Comparison of ENCODE assay signal across 12 cellular contexts in the genomic region with DNA sequence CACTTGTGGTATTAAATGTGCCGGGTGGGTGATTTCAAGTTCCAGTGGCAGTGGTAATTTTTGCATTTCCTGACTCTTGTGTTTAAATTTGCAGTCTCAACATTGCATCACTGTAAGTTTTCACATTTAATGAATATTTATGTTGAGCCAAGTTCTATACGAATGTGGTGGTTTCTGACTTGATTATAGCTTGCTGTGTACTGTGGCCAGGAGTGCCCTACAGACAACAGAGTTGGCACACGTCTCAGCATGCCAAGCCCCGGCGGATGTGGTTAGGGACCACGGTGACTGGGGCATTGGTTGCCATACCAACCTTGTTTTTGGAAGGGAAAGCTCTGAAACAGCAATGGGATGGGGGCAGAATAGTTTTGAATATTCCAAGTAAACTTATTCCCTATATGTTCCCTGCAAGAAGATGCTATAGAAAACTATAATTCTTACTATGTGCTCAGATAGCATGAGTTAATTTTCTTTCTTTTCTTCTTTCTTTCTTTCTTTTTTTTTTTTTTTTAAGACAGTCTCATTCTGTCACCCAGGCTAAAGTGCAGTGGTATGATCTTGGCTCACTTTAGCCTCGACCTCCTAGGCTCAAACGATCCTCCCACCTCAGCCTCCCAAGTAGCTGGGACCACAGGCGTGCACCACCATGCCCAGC. TPM values are rescaled to one million over a fixed set of nuclear protein-coding genes. Genes with fewer than 3 reads are reported as not detected.
A peak's percentile ranks its signal among the peaks of the same experiment; 100 is the strongest.
DNase-seq lines count a peak whose midpoint lies in the region; TF ChIP-seq lines count a peak whose summit lies in the region.
"Had no signal": no experiment of that assay in that cellular context is flagged by ENCODE, and none has a peak within 500 bp of the region (broad histone marks: within the 10 kb centered on the region; RNA-seq: fewer than 3 reads in every experiment).

No MANE protein-coding gene starts in this region.

- no peak overlapping the region for H3T11ph ChIP-seq in H9 (ENCODE audit: low read length)

- H3K27ac ChIP-seq in HEK293 (ENCODE audit: extremely low read depth, low read depth, low read length) (no peak overlapping the region), H9 (ENCODE audit: insufficient read length, low read depth, low read length) (no peak overlapping the region)
- H3K27ac ChIP-seq: heart left ventricle, neutrophil had no signal

- H3K9me3 Mint-ChIP-seq in activated CD4-positive, alpha-beta memory T cell treated with anti-CD3 and anti-CD28 coated beads, Interleukin-2, amount 10 ng/mL, durations not matched to agents 7 days and 5 days: no peaks in the 10 kb centered on the region
- H3K9me3 Mint-ChIP-seq in H9: no peaks in the 10 kb centered on the region

- no peaks in the 10 kb centered on the region for H3K9me3 ChIP-seq in HEK293 (ENCODE audit: control insufficient read depth, insufficient read depth, low read depth, low read length)
- no peaks in the 10 kb centered on the region for H3K9me3 ChIP-seq in H9 (ENCODE audit: control insufficient read depth, low read depth, low read length)
- H3K9me3 ChIP-seq: ascending aorta, heart left ventricle, neutrophil had no signal

- H2AK5ac ChIP-seq in H9 (ENCODE audit: insufficient read length, low read length): no peak overlapping the region

- H3K36me3 ChIP-seq in HEK293 (ENCODE audit: control insufficient read depth in 2 of 2, insufficient read depth in 1 of 2, low read length in 2 of 2): no peaks in the 10 kb centered on the region
- H3K36me3 ChIP-seq: ascending aorta, heart left ventricle, neutrophil had no signal

- H2BK15ac ChIP-seq in H9 (ENCODE audit: low read depth, low read length): no peak overlapping the region

- no peak overlapping the region for H2BK5ac ChIP-seq in H9 (ENCODE audit: insufficient read length, low read length)

- H2BK120ac ChIP-seq in H9 (ENCODE audit: low read depth, low read length, poor library complexity, severe bottlenecking): no peak overlapping the region

- POLR2A ChIA-PET in HEK293 (lab: Yijun Ruan, JAX): interaction anchor here (0.7 kb wide), 1 partner anchor 13 kb away, joined by 3 read pairs; no protein-coding TSS in a partner anchor
- POLR2A ChIA-PET in activated CD4-positive, alpha-beta memory T cell treated with anti-CD3 and anti-CD28 coated beads, Interleukin-2, amount 10 ng/mL, durations not matched to agents 7 days and 5 days (lab: Charles Lee): no interaction called here

- H2BK20ac ChIP-seq in H9 (ENCODE audit: low read depth, low read length, poor library complexity, severe bottlenecking): no peak overlapping the region

- H3K4me2 ChIP-seq in H9 (ENCODE audit: insufficient read depth, insufficient read length, low read length): no peak overlapping the region

- no peak overlapping the region for H3K4ac ChIP-seq in H9 (ENCODE audit: low read depth, low read length)

- no peaks in the 10 kb centered on the region for H3K79me1 ChIP-seq in H9 (ENCODE audit: insufficient read depth, low read depth, low read length, poor library complexity, severe bottlenecking)

- CTCF ChIA-PET in HEK293 (lab: Yijun Ruan, JAX): no interaction called here
- CTCF ChIA-PET in activated CD4-positive, alpha-beta memory T cell treated with anti-CD3 and anti-CD28 coated beads, Interleukin-2, amount 10 ng/mL, durations not matched to agents 7 days and 5 days (lab: Charles Lee): interaction anchor here (0.8 kb wide), 1 partner anchor 10 kb away, joined by 3 read pairs; no protein-coding TSS in a partner anchor

- H3K9ac ChIP-seq in H9 (ENCODE audit: extremely low read depth, insufficient read length, low read length): no peak overlapping the region

- H3K27ac Mint-ChIP-seq in activated CD4-positive, alpha-beta memory T cell treated with anti-CD3 and anti-CD28 coated beads, Interleukin-2, amount 10 ng/mL, durations not matched to agents 7 days and 5 days: no peak overlapping the region
- H3K27ac Mint-ChIP-seq in H9: peak overlapping the region in 1 of 3 experiments; percentile 70; a peak in 1 of 7 replicates

- H3K27me3 Mint-ChIP-seq in activated CD4-positive, alpha-beta memory T cell treated with anti-CD3 and anti-CD28 coated beads, Interleukin-2, amount 10 ng/mL, durations not matched to agents 7 days and 5 days: peaks cover 49% of the 10 kb centered on the region
- H3K27me3 Mint-ChIP-seq in H9 (ENCODE audit: low read depth): no peaks in the 10 kb centered on the region

- no peaks in the 10 kb centered on the region for H3K27me3 ChIP-seq in H9 (ENCODE audit: insufficient read depth, low read length)
- H3K27me3 ChIP-seq: ascending aorta, heart left ventricle had no signal

- H3K79me2 ChIP-seq in H9 (ENCODE audit: insufficient read depth, low read length): peaks cover 43% of the 10 kb centered on the region; the same call in 1 of the 2 replicates

- H3K23me2 ChIP-seq in H9 (ENCODE audit: insufficient read length, low read depth, low read length, poor library complexity, severe bottlenecking): no peaks in the 10 kb centered on the region

- no CpG with 5 or more reads among the region's 9 CpGs for WGBS in H9 (ENCODE audit: extremely low coverage, insufficient read length, low lambda C conversion rate)

- TF ChIP-seq CTCF in HEK293 (tag by site-specific recombination; IDR thresholded peaks at IDR 0.05) (no peak), H9 (conservative IDR thresholded peaks at IDR 0.05) (no peak)

- H2AFZ ChIP-seq in H9 (ENCODE audit: low read length): no peak overlapping the region

- H3K4me3 ChIP-seq in HEK293 (ENCODE audit: low read depth, low read length): no peak overlapping the region
- H3K4me3 ChIP-seq: ascending aorta, heart left ventricle had no signal

- no peaks in the 10 kb centered on the region for H3K36me3 Mint-ChIP-seq in activated CD4-positive, alpha-beta memory T cell treated with anti-CD3 and anti-CD28 coated beads, Interleukin-2, amount 10 ng/mL, durations not matched to agents 7 days and 5 days (ENCODE audit: low read depth)
- no peaks in the 10 kb centered on the region; a peak in 2 of 7 replicates for H3K36me3 Mint-ChIP-seq in H9 (ENCODE audit: insufficient read depth in 1 of 3, low read depth in 3 of 3)

- H4K20me1 ChIP-seq in H9 (ENCODE audit: control insufficient read depth, insufficient read depth, insufficient read length): no peaks in the 10 kb centered on the region

- no peak overlapping the region for H2BK12ac ChIP-seq in H9 (ENCODE audit: insufficient read length, low read depth, low read length)

- H3K23ac ChIP-seq in H9 (ENCODE audit: insufficient read length, low read depth, low read length): no peak overlapping the region

- no peak overlapping the region for H4K5ac ChIP-seq in H9 (ENCODE audit: insufficient read length, low read depth, low read length)

- H3K4me1 ChIP-seq in HEK293 (ENCODE audit: control insufficient read depth, insufficient read depth, low read length): peaks cover 9% of the 10 kb centered on the region
- peaks cover 24% of the 10 kb centered on the region; the same call in 1 of the 2 replicates for H3K4me1 ChIP-seq in H9 (ENCODE audit: insufficient read depth, low read length)

- H3K4me1 Mint-ChIP-seq in activated CD4-positive, alpha-beta memory T cell treated with anti-CD3 and anti-CD28 coated beads, Interleukin-2, amount 10 ng/mL, durations not matched to agents 7 days and 5 days: peaks cover 7% of the 10 kb centered on the region
- H3K4me1 Mint-ChIP-seq in H9: peaks cover 62 to 65% of the 10 kb centered on the region in 2 experiments

- no peak overlapping the region for H3K4me3 Mint-ChIP-seq in activated CD4-positive, alpha-beta memory T cell treated with anti-CD3 and anti-CD28 coated beads, Interleukin-2, amount 10 ng/mL, durations not matched to agents 7 days and 5 days
- no peak overlapping the region for H3K4me3 Mint-ChIP-seq in H9

- no peak overlapping the region for H3K18ac ChIP-seq in H9 (ENCODE audit: insufficient read length, low read depth, low read length)

- peak; percentile 47 for DNase-seq in AG20443 (ENCODE audit: low spot score)
- DNase-seq in activated CD4-positive, alpha-beta memory T cell treated with anti-CD3 and anti-CD28 coated beads, Interleukin-2, amount 10 ng/mL, durations not matched to agents 7 days and 5 days: peak; percentile 31
- DNase-seq in hepatic stellate cell (ENCODE audit: low spot score): peak; percentile 29
- DNase-seq in anterior cingulate cortex (lab: John Stamatoyannopoulos, UW): no peak
- no peak for DNase-seq in H9
- no peak for DNase-seq in DMS114 treated with DMSO at 0.1 percent for 48 hours (lab: John Stamatoyannopoulos, UW; ENCODE audit: unreplicated experiment)
- DNase-seq in iPS-NIHi11 (ENCODE audit: low spot score): no peak
- DNase-seq: heart left ventricle, NCI-H1092 treated with DMSO at 0.1 percent for 48 hours had no signal

- H3K14ac ChIP-seq in H9 (ENCODE audit: insufficient read depth, low read length): no peak overlapping the region

- H3K56ac ChIP-seq in H9 (ENCODE audit: insufficient read length, low read depth, low read length): no peak overlapping the region

- no peak overlapping the region for H4K8ac ChIP-seq in H9 (replicated peaks; ENCODE audit: insufficient read length, low read depth, low read length)

- no peak overlapping the region for H4K91ac ChIP-seq in H9 (ENCODE audit: insufficient read length, low read depth, low read length)

RNA-seq across cellular contexts. Expression of a gene that starts 16.0 kb away (rescaled TPM):
- total RNA-seq in activated CD4-positive, alpha-beta memory T cell treated with anti-CD3 and anti-CD28 coated beads, Interleukin-2, amount 10 ng/mL, durations not matched to agents 7 days and 5 days: under 1 TPM; 0.40 to 0.58 TPM
- total RNA-seq in H9 (2021): 20.5 and 20.6 TPM in 2 replicates

Comparison
In these comparisons a context has a peak if more than half of its experiments do, and no peak if none do; other contexts are left out.
1. DNase-seq: peak in AG20443 (single experiment), activated CD4-positive, alpha-beta memory T cell treated with anti-CD3 and anti-CD28 coated beads, Interleukin-2, amount 10 ng/mL, durations not matched to agents 7 days and 5 days (single experiment) and hepatic stellate cell (single experiment); none in anterior cingulate cortex (0 of 58), H9 (single experiment), DMS114 treated with DMSO at 0.1 percent for 48 hours (single experiment) and iPS-NIHi11 (single experiment).
2. RNA of a gene that starts 16.0 kb away (total RNA-seq): 20.5 to 20.6 TPM in H9; 0.40 to 0.58 TPM in activated CD4-positive, alpha-beta memory T cell treated with anti-CD3 and anti-CD28 coated beads, Interleukin-2, amount 10 ng/mL, durations not matched to agents 7 days and 5 days; every median in the first group is over 10 times any median in the second.